1 cellular context compared by ENCODE assay signal in the genomic region with DNA sequence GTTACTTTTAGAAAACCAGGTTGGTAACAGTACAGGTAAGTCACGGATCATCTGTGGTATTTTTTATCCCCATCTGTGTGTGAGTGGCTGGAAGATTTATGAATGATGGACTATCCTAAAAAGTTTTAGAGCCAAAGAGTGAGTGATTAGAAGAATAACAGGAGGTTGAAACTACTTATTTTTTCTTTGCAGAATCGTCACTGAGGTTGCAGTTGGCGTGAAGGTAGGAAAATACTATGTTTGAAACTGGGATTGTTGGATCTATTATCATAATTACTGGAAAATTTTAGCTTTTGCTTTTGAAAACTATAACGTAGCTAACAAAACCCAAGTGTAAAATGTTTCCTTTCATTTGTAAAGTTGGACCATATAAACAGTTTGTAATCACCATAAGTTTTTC.
TF ChIP-seq lines count a peak whose summit lies in the region.

No MANE protein-coding gene starts in this region.

TF ChIP-seq in GM12878, 131 proteins besides CTCF, POLR2A, EP300 and RAD21:
- TF ChIP-seq HCFC1 (IDR thresholded peaks at IDR 0.05; ENCODE audit: low read length) (no peak), TCF3 (IDR thresholded peaks at IDR 0.05; ENCODE audit: borderline replicate concordance, insufficient read depth, low read depth, low read length) (no peak), MXI1 (IDR thresholded peaks at IDR 0.05; ENCODE audit: low read depth, low read length) (no peak), SMAD1 (IDR thresholded peaks at IDR 0.05; ENCODE audit: low read depth, partially characterized antibody) (no peak)
- TF ChIP-seq, protein P1, sequence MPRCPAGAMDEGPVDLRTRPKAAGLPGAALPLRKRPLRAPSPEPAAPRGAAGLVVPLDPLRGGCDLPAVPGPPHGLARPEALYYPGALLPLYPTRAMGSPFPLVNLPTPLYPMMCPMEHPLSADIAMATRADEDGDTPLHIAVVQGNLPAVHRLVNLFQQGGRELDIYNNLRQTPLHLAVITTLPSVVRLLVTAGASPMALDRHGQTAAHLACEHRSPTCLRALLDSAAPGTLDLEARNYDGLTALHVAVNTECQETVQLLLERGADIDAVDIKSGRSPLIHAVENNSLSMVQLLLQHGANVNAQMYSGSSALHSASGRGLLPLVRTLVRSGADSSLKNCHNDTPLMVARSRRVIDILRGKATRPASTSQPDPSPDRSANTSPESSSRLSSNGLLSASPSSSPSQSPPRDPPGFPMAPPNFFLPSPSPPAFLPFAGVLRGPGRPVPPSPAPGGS (IDR thresholded peaks at IDR 0.05; ENCODE audit: borderline replicate concordance, insufficient read depth, low read depth, low read length, poor library complexity, severe bottlenecking), result no peak
